Comparison of ENCODE assay signal across 1 cellular context in the genomic region with DNA sequence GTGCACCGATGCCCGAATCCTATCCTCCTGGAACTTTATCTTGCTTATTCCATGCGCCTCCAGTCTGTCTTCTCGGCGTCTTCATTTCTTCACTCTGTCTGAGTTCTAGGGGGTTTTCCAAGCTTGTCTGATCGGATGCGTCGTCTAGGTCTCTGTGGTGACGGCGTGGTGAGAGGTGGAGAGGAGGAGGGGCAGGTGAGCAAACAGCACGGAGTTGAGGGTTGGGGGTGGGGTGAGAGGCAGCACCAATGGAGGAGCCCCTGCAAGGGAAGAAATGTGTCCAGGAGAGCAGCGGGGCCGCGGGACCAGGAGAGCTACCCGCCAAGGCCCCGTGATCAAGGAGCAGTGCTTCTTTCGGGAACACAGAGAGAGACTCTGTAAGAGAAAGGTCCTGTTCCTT.
TF ChIP-seq lines count a peak whose summit lies in the region.

No MANE protein-coding gene starts in this region.

TF ChIP-seq in GM23338, 12 proteins besides CTCF, POLR2A, EP300 and RAD21 (continued from another document):
- TF ChIP-seq, protein P1, sequence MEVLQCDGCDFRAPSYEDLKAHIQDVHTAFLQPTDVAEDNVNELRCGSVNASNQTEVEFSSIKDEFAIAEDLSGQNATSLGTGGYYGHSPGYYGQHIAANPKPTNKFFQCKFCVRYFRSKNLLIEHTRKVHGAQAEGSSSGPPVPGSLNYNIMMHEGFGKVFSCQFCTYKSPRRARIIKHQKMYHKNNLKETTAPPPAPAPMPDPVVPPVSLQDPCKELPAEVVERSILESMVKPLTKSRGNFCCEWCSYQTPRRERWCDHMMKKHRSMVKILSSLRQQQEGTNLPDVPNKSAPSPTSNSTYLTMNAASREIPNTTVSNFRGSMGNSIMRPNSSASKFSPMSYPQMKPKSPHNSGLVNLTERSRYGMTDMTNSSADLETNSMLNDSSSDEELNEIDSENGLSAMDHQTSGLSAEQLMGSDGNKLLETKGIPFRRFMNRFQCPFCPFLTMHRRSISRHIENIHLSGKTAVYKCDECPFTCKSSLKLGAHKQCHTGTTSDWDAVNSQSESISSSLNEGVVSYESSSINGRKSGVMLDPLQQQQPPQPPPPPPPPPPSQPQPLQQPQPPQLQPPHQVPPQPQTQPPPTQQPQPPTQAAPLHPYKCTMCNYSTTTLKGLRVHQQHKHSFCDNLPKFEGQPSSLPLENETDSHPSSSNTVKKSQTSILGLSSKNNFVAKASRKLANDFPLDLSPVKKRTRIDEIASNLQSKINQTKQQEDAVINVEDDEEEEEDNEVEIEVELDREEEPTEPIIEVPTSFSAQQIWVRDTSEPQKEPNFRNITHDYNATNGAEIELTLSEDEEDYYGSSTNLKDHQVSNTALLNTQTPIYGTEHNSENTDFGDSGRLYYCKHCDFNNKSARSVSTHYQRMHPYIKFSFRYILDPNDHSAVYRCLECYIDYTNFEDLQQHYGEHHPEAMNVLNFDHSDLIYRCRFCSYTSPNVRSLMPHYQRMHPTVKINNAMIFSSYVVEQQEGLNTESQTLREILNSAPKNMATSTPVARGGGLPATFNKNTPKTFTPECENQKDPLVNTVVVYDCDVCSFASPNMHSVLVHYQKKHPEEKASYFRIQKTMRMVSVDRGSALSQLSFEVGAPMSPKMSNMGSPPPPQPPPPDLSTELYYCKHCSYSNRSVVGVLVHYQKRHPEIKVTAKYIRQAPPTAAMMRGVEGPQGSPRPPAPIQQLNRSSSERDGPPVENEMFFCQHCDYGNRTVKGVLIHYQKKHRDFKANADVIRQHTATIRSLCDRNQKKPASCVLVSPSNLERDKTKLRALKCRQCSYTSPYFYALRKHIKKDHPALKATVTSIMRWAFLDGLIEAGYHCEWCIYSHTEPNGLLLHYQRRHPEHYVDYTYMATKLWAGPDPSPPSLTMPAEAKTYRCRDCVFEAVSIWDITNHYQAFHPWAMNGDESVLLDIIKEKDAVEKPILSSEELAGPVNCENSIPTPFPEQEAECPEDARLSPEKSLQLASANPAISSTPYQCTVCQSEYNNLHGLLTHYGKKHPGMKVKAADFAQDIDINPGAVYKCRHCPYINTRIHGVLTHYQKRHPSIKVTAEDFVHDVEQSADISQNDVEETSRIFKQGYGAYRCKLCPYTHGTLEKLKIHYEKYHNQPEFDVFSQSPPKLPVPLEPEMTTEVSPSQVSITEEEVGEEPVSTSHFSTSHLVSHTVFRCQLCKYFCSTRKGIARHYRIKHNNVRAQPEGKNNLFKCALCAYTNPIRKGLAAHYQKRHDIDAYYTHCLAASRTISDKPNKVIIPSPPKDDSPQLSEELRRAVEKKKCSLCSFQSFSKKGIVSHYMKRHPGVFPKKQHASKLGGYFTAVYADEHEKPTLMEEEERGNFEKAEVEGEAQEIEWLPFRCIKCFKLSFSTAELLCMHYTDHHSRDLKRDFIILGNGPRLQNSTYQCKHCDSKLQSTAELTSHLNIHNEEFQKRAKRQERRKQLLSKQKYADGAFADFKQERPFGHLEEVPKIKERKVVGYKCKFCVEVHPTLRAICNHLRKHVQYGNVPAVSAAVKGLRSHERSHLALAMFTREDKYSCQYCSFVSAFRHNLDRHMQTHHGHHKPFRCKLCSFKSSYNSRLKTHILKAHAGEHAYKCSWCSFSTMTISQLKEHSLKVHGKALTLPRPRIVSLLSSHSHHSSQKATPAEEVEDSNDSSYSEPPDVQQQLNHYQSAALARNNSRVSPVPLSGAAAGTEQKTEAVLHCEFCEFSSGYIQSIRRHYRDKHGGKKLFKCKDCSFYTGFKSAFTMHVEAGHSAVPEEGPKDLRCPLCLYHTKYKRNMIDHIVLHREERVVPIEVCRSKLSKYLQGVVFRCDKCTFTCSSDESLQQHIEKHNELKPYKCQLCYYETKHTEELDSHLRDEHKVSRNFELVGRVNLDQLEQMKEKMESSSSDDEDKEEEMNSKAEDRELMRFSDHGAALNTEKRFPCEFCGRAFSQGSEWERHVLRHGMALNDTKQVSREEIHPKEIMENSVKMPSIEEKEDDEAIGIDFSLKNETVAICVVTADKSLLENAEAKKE (CRISPR knock-in tag; IDR thresholded peaks at IDR 0.05), result no peak
- TF ChIP-seq JUNB (IDR thresholded peaks at IDR 0.05; ENCODE audit: unreplicated experiment), result no peak
- no peak for TF ChIP-seq REST (IDR thresholded peaks at IDR 0.05; ENCODE audit: unreplicated experiment)
- TF ChIP-seq, protein P2, sequence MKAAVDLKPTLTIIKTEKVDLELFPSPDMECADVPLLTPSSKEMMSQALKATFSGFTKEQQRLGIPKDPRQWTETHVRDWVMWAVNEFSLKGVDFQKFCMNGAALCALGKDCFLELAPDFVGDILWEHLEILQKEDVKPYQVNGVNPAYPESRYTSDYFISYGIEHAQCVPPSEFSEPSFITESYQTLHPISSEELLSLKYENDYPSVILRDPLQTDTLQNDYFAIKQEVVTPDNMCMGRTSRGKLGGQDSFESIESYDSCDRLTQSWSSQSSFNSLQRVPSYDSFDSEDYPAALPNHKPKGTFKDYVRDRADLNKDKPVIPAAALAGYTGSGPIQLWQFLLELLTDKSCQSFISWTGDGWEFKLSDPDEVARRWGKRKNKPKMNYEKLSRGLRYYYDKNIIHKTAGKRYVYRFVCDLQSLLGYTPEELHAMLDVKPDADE (IDR thresholded peaks at IDR 0.05), result no peak
- TF ChIP-seq POLR2AphosphoS5 (IDR thresholded peaks at IDR 0.05; ENCODE audit: low read depth), result no peak
- no peak for TF ChIP-seq STAT1 (IDR thresholded peaks at IDR 0.05; ENCODE audit: unreplicated experiment)
- TF ChIP-seq ZNF331 (CRISPR knock-in tag; IDR thresholded peaks at IDR 0.05; ENCODE audit: low read depth), result no peak
- no peak for TF ChIP-seq EZH2phosphoT487 (IDR thresholded peaks at IDR 0.05; ENCODE audit: unreplicated experiment)
- no peak for TF ChIP-seq EZH2 (IDR thresholded peaks at IDR 0.05; ENCODE audit: low read depth, unreplicated experiment)
- TF ChIP-seq NANOG (IDR thresholded peaks at IDR 0.05; ENCODE audit: borderline replicate concordance), result no peak
